ENCODE assay signal across 1 cellular context in the genomic region with DNA sequence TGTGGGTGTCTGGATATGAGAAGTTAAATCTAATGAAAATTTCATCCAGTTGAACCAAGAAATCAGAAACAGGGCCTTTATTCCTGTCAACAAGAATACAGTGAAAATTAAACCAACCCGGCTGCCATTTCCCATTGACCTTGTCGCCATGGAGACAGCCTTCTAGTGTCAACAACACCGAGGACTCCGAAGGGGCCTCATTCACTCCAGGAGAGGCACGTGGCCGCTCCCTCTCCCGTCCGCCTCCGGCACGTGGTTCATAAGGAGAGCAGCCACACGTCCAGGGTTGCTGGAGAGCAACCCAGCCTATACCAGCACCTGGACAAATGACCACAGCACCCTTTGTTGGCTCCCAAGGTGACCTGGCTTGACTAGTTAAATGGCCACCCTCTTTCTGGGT.
A peak's percentile ranks its signal among the peaks of the same experiment; 100 is the strongest.
TF ChIP-seq lines count a peak whose summit lies in the region.

No MANE protein-coding gene starts in this region.

TF ChIP-seq in HepG2, 621 proteins besides CTCF, POLR2A, EP300 and RAD21 (continues in another document):
- TF ChIP-seq ATAD3A (CRISPR knock-in tag; IDR thresholded peaks at IDR 0.05) (no peak), KLF6 (CRISPR knock-in tag; IDR thresholded peaks at IDR 0.05) (0 out of 2 replicates have a peak, but pooled peaks have one; percentile 51), SMAD9 (CRISPR knock-in tag; IDR thresholded peaks at IDR 0.05) (no peak), ZFY (CRISPR knock-in tag; IDR thresholded peaks at IDR 0.05) (0 out of 2 replicates have a peak, but pooled peaks have one; percentile 25), HNRNPUL1 (IDR thresholded peaks at IDR 0.05; ENCODE audit: low read depth, low read length) (no peak), DNMT3B (CRISPR knock-in tag; conservative IDR thresholded peaks at IDR 0.05) (no peak), ZNF335 (CRISPR knock-in tag; IDR thresholded peaks at IDR 0.05) (no peak), ZNF564 (CRISPR knock-in tag; IDR thresholded peaks at IDR 0.05) (no peak), KDM4B (CRISPR knock-in tag; IDR thresholded peaks at IDR 0.05) (no peak), FOXP1 (IDR thresholded peaks at IDR 0.05) (no peak), FOXP1 (CRISPR knock-in tag; IDR thresholded peaks at IDR 0.05) (no peak), PRPF4 (IDR thresholded peaks at IDR 0.05; ENCODE audit: low read depth, low read length, poor library complexity, severe bottlenecking) (no peak), NONO (IDR thresholded peaks at IDR 0.05) (no peak), NONO (CRISPR knock-in tag; conservative IDR thresholded peaks at IDR 0.05) (no peak), ZNF720 (CRISPR knock-in tag; IDR thresholded peaks at IDR 0.05) (no peak), NFIB (CRISPR knock-in tag; IDR thresholded peaks at IDR 0.05; ENCODE audit: borderline replicate concordance) (no peak), PHF8 (CRISPR knock-in tag; IDR thresholded peaks at IDR 0.05) (no peak), SIX4 (CRISPR knock-in tag; IDR thresholded peaks at IDR 0.05) (no peak), NFKB2 (CRISPR knock-in tag; IDR thresholded peaks at IDR 0.05; ENCODE audit: borderline replicate concordance) (0 out of 2 replicates have a peak, but pooled peaks have one; percentile 15), ZNF777 (CRISPR knock-in tag; IDR thresholded peaks at IDR 0.05) (no peak), TCF7L2 (IDR thresholded peaks at IDR 0.05; ENCODE audit: low read depth, low read length) (no peak), MAFF (IDR thresholded peaks at IDR 0.05; ENCODE audit: low read depth, low read length) (no peak), KLF16 (CRISPR knock-in tag; IDR thresholded peaks at IDR 0.05) (0 out of 4 replicates have a peak, but pooled peaks of 1 of the 2 experiments have one; percentile 34), ZNF143 (CRISPR knock-in tag; IDR thresholded peaks at IDR 0.05) (no peak), SRF (IDR thresholded peaks at IDR 0.05; ENCODE audit: low read depth, low read length) (no peak), TOPORS (CRISPR knock-in tag; IDR thresholded peaks at IDR 0.05) (no peak), ZFP36L1 (CRISPR knock-in tag; IDR thresholded peaks at IDR 0.05) (0 out of 2 replicates have a peak, but pooled peaks have one; percentile 44), RFX3 (CRISPR knock-in tag; IDR thresholded peaks at IDR 0.05) (peak; percentile 79), RBAK (CRISPR knock-in tag; IDR thresholded peaks at IDR 0.05) (no peak), ZNF780A (CRISPR knock-in tag; IDR thresholded peaks at IDR 0.05) (no peak), TBX2 (CRISPR knock-in tag; IDR thresholded peaks at IDR 0.05; ENCODE audit: borderline replicate concordance) (no peak), MED8 (CRISPR knock-in tag; IDR thresholded peaks at IDR 0.05; ENCODE audit: insufficient replicate concordance) (no peak), ZNF30 (CRISPR knock-in tag; IDR thresholded peaks at IDR 0.05) (peak; percentile 45; the same call in 1 of the 2 replicates), ZNF326 (CRISPR knock-in tag; IDR thresholded peaks at IDR 0.05; ENCODE audit: borderline replicate concordance) (no peak), ELF1 (CRISPR knock-in tag; IDR thresholded peaks at IDR 0.05) (no peak), RNF2 (conservative IDR thresholded peaks at IDR 0.05; ENCODE audit: low read depth) (peak; percentile 51; the same call in 1 of the 2 replicates), FOXC1 (CRISPR knock-in tag; IDR thresholded peaks at IDR 0.05; ENCODE audit: borderline replicate concordance) (no peak), HNRNPH1 (optimal IDR thresholded peaks at IDR 0.05; ENCODE audit: low read depth, low read length) (no peak)
- TF ChIP-seq, protein P1, sequence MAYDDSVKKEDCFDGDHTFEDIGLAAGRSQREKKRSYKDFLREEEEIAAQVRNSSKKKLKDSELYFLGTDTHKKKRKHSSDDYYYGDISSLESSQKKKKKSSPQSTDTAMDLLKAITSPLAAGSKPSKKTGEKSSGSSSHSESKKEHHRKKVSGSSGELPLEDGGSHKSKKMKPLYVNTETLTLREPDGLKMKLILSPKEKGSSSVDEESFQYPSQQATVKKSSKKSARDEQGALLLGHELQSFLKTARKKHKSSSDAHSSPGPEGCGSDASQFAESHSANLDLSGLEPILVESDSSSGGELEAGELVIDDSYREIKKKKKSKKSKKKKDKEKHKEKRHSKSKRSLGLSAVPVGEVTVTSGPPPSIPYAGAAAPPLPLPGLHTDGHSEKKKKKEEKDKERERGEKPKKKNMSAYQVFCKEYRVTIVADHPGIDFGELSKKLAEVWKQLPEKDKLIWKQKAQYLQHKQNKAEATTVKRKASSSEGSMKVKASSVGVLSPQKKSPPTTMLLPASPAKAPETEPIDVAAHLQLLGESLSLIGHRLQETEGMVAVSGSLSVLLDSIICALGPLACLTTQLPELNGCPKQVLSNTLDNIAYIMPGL (CRISPR knock-in tag; IDR thresholded peaks at IDR 0.05; ENCODE audit: borderline replicate concordance in 1 of 2, low read depth in 1 of 2), result no peak
- TF ChIP-seq, protein P2, sequence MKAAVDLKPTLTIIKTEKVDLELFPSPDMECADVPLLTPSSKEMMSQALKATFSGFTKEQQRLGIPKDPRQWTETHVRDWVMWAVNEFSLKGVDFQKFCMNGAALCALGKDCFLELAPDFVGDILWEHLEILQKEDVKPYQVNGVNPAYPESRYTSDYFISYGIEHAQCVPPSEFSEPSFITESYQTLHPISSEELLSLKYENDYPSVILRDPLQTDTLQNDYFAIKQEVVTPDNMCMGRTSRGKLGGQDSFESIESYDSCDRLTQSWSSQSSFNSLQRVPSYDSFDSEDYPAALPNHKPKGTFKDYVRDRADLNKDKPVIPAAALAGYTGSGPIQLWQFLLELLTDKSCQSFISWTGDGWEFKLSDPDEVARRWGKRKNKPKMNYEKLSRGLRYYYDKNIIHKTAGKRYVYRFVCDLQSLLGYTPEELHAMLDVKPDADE (CRISPR knock-in tag; IDR thresholded peaks at IDR 0.05), result no peak
- TF ChIP-seq, protein P3, sequence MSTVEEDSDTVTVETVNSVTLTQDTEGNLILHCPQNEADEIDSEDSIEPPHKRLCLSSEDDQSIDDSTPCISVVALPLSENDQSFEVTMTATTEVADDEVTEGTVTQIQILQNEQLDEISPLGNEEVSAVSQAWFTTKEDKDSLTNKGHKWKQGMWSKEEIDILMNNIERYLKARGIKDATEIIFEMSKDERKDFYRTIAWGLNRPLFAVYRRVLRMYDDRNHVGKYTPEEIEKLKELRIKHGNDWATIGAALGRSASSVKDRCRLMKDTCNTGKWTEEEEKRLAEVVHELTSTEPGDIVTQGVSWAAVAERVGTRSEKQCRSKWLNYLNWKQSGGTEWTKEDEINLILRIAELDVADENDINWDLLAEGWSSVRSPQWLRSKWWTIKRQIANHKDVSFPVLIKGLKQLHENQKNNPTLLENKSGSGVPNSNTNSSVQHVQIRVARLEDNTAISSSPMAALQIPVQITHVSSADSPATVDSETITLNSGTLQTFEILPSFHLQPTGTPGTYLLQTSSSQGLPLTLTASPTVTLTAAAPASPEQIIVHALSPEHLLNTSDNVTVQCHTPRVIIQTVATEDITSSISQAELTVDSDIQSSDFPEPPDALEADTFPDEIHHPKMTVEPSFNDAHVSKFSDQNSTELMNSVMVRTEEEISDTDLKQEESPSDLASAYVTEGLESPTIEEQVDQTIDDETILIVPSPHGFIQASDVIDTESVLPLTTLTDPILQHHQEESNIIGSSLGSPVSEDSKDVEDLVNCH (CRISPR knock-in tag; IDR thresholded peaks at IDR 0.05), result no peak
- TF ChIP-seq, protein P4, sequence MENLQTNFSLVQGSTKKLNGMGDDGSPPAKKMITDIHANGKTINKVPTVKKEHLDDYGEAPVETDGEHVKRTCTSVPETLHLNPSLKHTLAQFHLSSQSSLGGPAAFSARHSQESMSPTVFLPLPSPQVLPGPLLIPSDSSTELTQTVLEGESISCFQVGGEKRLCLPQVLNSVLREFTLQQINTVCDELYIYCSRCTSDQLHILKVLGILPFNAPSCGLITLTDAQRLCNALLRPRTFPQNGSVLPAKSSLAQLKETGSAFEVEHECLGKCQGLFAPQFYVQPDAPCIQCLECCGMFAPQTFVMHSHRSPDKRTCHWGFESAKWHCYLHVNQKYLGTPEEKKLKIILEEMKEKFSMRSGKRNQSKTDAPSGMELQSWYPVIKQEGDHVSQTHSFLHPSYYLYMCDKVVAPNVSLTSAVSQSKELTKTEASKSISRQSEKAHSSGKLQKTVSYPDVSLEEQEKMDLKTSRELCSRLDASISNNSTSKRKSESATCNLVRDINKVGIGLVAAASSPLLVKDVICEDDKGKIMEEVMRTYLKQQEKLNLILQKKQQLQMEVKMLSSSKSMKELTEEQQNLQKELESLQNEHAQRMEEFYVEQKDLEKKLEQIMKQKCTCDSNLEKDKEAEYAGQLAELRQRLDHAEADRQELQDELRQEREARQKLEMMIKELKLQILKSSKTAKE (CRISPR knock-in tag; IDR thresholded peaks at IDR 0.05; ENCODE audit: borderline replicate concordance), result no peak
- TF ChIP-seq, protein P5, sequence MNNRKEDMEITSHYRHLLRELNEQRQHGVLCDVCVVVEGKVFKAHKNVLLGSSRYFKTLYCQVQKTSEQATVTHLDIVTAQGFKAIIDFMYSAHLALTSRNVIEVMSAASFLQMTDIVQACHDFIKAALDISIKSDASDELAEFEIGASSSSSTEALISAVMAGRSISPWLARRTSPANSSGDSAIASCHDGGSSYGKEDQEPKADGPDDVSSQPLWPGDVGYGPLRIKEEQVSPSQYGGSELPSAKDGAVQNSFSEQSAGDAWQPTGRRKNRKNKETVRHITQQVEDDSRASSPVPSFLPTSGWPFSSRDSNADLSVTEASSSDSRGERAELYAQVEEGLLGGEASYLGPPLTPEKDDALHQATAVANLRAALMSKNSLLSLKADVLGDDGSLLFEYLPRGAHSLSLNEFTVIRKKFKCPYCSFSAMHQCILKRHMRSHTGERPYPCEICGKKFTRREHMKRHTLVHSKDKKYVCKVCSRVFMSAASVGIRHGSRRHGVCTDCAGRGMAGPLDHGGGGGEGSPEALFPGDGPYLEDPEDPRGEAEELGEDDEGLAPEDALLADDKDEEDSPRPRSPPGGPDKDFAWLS (CRISPR knock-in tag; IDR thresholded peaks at IDR 0.05; ENCODE audit: borderline replicate concordance), result no peak
- TF ChIP-seq, protein P6, sequence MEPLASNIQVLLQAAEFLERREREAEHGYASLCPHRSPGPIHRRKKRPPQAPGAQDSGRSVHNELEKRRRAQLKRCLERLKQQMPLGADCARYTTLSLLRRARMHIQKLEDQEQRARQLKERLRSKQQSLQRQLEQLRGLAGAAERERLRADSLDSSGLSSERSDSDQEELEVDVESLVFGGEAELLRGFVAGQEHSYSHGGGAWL (CRISPR knock-in tag; IDR thresholded peaks at IDR 0.05), result 0 out of 2 replicates have a peak, but pooled peaks have one; percentile 33
- TF ChIP-seq, protein P7, sequence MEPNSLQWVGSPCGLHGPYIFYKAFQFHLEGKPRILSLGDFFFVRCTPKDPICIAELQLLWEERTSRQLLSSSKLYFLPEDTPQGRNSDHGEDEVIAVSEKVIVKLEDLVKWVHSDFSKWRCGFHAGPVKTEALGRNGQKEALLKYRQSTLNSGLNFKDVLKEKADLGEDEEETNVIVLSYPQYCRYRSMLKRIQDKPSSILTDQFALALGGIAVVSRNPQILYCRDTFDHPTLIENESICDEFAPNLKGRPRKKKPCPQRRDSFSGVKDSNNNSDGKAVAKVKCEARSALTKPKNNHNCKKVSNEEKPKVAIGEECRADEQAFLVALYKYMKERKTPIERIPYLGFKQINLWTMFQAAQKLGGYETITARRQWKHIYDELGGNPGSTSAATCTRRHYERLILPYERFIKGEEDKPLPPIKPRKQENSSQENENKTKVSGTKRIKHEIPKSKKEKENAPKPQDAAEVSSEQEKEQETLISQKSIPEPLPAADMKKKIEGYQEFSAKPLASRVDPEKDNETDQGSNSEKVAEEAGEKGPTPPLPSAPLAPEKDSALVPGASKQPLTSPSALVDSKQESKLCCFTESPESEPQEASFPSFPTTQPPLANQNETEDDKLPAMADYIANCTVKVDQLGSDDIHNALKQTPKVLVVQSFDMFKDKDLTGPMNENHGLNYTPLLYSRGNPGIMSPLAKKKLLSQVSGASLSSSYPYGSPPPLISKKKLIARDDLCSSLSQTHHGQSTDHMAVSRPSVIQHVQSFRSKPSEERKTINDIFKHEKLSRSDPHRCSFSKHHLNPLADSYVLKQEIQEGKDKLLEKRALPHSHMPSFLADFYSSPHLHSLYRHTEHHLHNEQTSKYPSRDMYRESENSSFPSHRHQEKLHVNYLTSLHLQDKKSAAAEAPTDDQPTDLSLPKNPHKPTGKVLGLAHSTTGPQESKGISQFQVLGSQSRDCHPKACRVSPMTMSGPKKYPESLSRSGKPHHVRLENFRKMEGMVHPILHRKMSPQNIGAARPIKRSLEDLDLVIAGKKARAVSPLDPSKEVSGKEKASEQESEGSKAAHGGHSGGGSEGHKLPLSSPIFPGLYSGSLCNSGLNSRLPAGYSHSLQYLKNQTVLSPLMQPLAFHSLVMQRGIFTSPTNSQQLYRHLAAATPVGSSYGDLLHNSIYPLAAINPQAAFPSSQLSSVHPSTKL (CRISPR knock-in tag; IDR thresholded peaks at IDR 0.05), result peak; percentile 25; the same call in 1 of the 2 replicates
- TF ChIP-seq, protein P8, sequence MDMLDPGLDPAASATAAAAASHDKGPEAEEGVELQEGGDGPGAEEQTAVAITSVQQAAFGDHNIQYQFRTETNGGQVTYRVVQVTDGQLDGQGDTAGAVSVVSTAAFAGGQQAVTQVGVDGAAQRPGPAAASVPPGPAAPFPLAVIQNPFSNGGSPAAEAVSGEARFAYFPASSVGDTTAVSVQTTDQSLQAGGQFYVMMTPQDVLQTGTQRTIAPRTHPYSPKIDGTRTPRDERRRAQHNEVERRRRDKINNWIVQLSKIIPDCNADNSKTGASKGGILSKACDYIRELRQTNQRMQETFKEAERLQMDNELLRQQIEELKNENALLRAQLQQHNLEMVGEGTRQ (IDR thresholded peaks at IDR 0.05; ENCODE audit: low read depth, low read length), result peak; percentile 59
- TF ChIP-seq, protein P8 (CRISPR knock-in tag; IDR thresholded peaks at IDR 0.05; ENCODE audit: borderline replicate concordance), result peak; percentile 61; the same call in 1 of the 2 replicates
